ENCODE assay signal across 8 cellular contexts in the genomic region with DNA sequence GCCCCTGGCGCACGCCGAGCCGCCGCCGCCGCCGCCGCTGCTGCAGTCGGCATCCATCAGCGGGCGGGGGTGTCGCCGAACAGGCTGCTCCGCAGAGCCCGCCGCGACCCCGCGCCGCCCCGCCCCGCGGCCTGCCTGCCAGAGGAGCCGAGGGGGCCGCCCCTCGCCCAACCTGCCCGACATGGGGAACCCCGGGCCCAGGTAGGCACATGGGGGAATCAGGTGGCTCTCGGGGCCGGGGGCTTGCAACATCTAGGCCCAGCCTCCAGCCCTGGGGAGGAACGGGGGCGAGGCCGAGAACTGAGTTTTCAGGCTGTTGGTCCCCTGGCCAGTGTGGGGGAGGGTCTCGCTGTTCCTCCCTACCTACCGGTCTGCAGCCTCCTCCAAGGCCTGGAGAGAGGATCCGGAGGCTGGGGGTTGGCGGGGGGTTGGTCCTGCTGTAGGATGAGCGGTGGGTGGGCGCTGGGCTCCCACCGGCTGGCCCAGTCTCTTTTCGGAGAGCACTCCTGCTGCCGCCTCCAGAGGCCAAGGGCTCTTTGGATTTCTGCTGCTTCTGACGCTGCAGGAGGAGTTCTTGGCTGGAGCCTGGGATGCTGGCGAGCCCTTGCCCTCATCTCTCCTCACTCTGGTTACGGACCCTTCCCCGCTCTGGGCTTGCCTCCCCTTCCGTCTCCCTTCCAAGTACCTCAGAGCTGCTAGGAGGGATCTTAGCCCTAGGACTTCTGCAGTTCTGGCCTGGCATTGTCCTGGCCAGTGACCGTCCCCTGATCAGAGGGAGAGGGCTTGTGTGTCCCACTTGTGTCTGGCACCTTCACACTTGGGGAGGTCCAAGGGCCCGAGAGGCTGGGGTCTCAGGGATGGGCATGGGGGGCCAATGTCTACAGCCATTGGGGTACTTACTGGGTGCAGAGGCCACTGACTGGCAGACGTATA. TPM values are rescaled to one million over a fixed set of nuclear protein-coding genes. Genes with fewer than 3 reads are reported as not detected.
DNase-seq lines count a peak whose midpoint lies in the region; ATAC-seq and TF ChIP-seq lines count a peak whose summit lies in the region.

Gene EPB41L1, plus strand, starts transcription at position 45 of the 933 bp plus-strand sequence. CDS start 19,038 bp downstream, outside the sequence.

- H3K14ac ChIP-seq in IMR-90 (replicated peaks; ENCODE audit: low read depth, low read length) = peak within 1 kb of the TSS; percentile 72

- H3K4me1 Mint-ChIP-seq in central memory CD8-positive, alpha-beta T cell = no peaks in the 10 kb centered on the region

- WGBS in IMR-90 (ENCODE audit: extremely low coverage in 2 of 2, insufficient read length in 1 of 2), 2 experiments = 6% methylated on average over 21 of the region's 51 CpGs; no CpG with 5 or more reads in 1 of the 2 experiments
- 17 to 30% (median 19%) methylated on average over 18 to 51 of the region's 51 CpGs for WGBS in stomach, 5 donors

- H3K27ac Mint-ChIP-seq in central memory CD8-positive, alpha-beta T cell (ENCODE audit: low read depth) = no peak within 1 kb of the TSS

- peak within 1 kb of the TSS; percentile 44; the same call in 1 of the 2 replicates for H4K91ac ChIP-seq in IMR-90 (ENCODE audit: insufficient read depth, low read depth, low read length)

- H3K27ac ChIP-seq in IMR-90 (ENCODE audit: insufficient read depth, low read length) (peak within 1 kb of the TSS; percentile 38), left lung (peak within 1 kb of the TSS in 1 of 2 donors; percentile 69), stomach (peak within 1 kb of the TSS; percentile 62 to 81 (median 77))

- dilution Hi-C loops in IMR-90 (cut with HindIII; ENCODE audit: low sequenced_read_pairs, unreplicated experiment) = no loop called here

- TF ChIP-seq CTCF in BJ (IDR thresholded peaks at IDR 0.05; ENCODE audit: insufficient read depth, low read depth, low read length) (no peak), IMR-90 (conservative IDR thresholded peaks at IDR 0.05; ENCODE audit: low read depth, low read length) (no peak), left lung (IDR thresholded peaks at IDR 0.05) (no peak), stomach (IDR thresholded peaks at IDR 0.05) (no peak)

- TF ChIP-seq EP300 in stomach (IDR thresholded peaks at IDR 0.05) = no peak

- H3K4me1 ChIP-seq in IMR-90 (ENCODE audit: control insufficient read depth, insufficient read depth, low read length) (peaks cover 9% of the 10 kb centered on the region), left lung (peaks cover 7 to 20% of the 10 kb centered on the region in 2 donors), stomach (peaks cover 28 to 49% (median 44%) of the 10 kb centered on the region in 4 donors)

- H3K4me2 ChIP-seq in IMR-90 (ENCODE audit: low read depth, low read length) = peak within 1 kb of the TSS; percentile 95

- H3K36me3 Mint-ChIP-seq in central memory CD8-positive, alpha-beta T cell (ENCODE audit: insufficient read depth) = no peaks in the 10 kb centered on the region

- H3K27me3 ChIP-seq in BJ (ENCODE audit: control insufficient read depth, insufficient read depth, low read length) (no peaks in the 10 kb centered on the region), IMR-90 (ENCODE audit: control insufficient read depth, insufficient read depth, low read length) (0 out of 2 replicates have a peak, but pooled peaks cover 2% of the 10 kb centered on the region), left lung (peaks cover 0 to 30% of the 10 kb centered on the region in 2 donors), stomach (peaks cover 0 to 25% (median 0%) of the 10 kb centered on the region in 3 donors)

- H2BK5ac ChIP-seq in IMR-90 (ENCODE audit: low read depth, low read length, poor library complexity, severe bottlenecking) = peak within 1 kb of the TSS; percentile 28

- peak within 1 kb of the TSS; percentile 57 for H3K4me3 Mint-ChIP-seq in central memory CD8-positive, alpha-beta T cell

- peak within 1 kb of the TSS; percentile 68 for H3K4me3 ChIP-seq in BJ (ENCODE audit: low read depth, low read length)
- H3K4me3 ChIP-seq in IMR-90 (ENCODE audit: insufficient read depth, low read depth, low read length) = peak within 1 kb of the TSS; percentile 63
- H3K4me3 ChIP-seq in left lung = peak within 1 kb of the TSS; percentile 44 to 57
- H3K4me3 ChIP-seq in stomach = peak within 1 kb of the TSS; percentile 49 to 69 (median 65)

- H3K36me3 ChIP-seq in BJ (ENCODE audit: control insufficient read depth, insufficient read depth, low read length) = no peaks in the 10 kb centered on the region
- H3K36me3 ChIP-seq in IMR-90 (ENCODE audit: control insufficient read depth, insufficient read depth, low read length) = no peaks in the 10 kb centered on the region
- H3K36me3 ChIP-seq in left lung = no peaks in the 10 kb centered on the region
- no peaks in the 10 kb centered on the region for H3K36me3 ChIP-seq in stomach

- H2BK15ac ChIP-seq in IMR-90 (ENCODE audit: low read depth, low read length) = peak within 1 kb of the TSS; percentile 6; the same call in 1 of the 3 replicates

- DNase-seq in BJ (ENCODE audit: low read depth) (no peak), IMR-90 (no peak), left lung (peak in 1 of 2 donors; percentile 77), stomach (no peak), left lobe of liver (ENCODE audit: low spot score) (no peak), MV-4-11 (lab: John Stamatoyannopoulos, UW) (no peak), kidney tubule cell (ENCODE audit: low spot score) (no peak)
- no peak for DNase-seq in central memory CD8-positive, alpha-beta T cell (ENCODE audit: low spot score in 2 of 2)

- H3K9me3 Mint-ChIP-seq in central memory CD8-positive, alpha-beta T cell = no peaks in the 10 kb centered on the region

- in situ Hi-C loops in IMR-90 (cut with MboI; ENCODE audit: low sequenced_read_pairs) = loop anchor here (5.0 kb wide), 1 partner anchor 42 kb away; no protein-coding TSS in a partner anchor

- ATAC-seq in IMR-90 (ENCODE audit: low read depth) = peak; percentile 36
- no peak for ATAC-seq in central memory CD8-positive, alpha-beta T cell (replicated peaks; ENCODE audit: extremely low read depth, poor library complexity, severe bottlenecking)
- no peak for ATAC-seq in left lung
- no peak for ATAC-seq in left lobe of liver

- peak within 1 kb of the TSS; percentile 27 for H4K5ac ChIP-seq in IMR-90 (ENCODE audit: low read depth, low read length)

- peak within 1 kb of the TSS; percentile 63 to 67; a peak in 3 of 4 replicates for H4K8ac ChIP-seq in IMR-90 (ENCODE audit: low read depth in 2 of 2, low read length in 2 of 2)

- H3K9me1 ChIP-seq in IMR-90 (ENCODE audit: insufficient read depth, low read length) = peaks cover 7% of the 10 kb centered on the region

- H4K20me1 ChIP-seq in IMR-90 (ENCODE audit: insufficient read depth, low read length) = peaks cover 22% of the 10 kb centered on the region; the same call in 1 of the 2 replicates

- intact Hi-C loops in IMR-90 (cut with micrococcal nuclease) (no loop called here), left lung (cut with DNase I) (no loop called here), stomach (cut with DNase I; ENCODE audit: low total_unique reads) (no loop called here)

- peak within 1 kb of the TSS; percentile 30; the same call in 1 of the 2 replicates for H3K18ac ChIP-seq in IMR-90 (ENCODE audit: low read depth, low read length)

- H2BK20ac ChIP-seq in IMR-90 (ENCODE audit: low read depth, low read length) = no peak within 1 kb of the TSS

- H2BK120ac ChIP-seq in IMR-90 (ENCODE audit: low read depth, low read length) = peak within 1 kb of the TSS; percentile 47

- H3K79me1 ChIP-seq in IMR-90 (ENCODE audit: low read depth in 1 of 2, low read length in 2 of 2) = peaks cover 6 to 19% of the 10 kb centered on the region in 2 experiments; a peak in 3 of 4 replicates

- no peak within 1 kb of the TSS for H3K56ac ChIP-seq in IMR-90 (ENCODE audit: extremely low read depth, insufficient read depth, low read length)

- peak within 1 kb of the TSS; percentile 71 for H3K9ac ChIP-seq in IMR-90 (ENCODE audit: low read depth, low read length)

- peak within 1 kb of the TSS; percentile 92 for H2AK5ac ChIP-seq in IMR-90 (ENCODE audit: low read depth, low read length)

- H3K23ac ChIP-seq in IMR-90 (ENCODE audit: low read depth, low read length) = peak within 1 kb of the TSS; percentile 71; the same call in 1 of the 2 replicates

- no peaks in the 10 kb centered on the region for H3K9me3 ChIP-seq in IMR-90 (ENCODE audit: control insufficient read depth, insufficient read depth, low read length)
- no peaks in the 10 kb centered on the region for H3K9me3 ChIP-seq in left lung
- H3K9me3 ChIP-seq in stomach = no peaks in the 10 kb centered on the region

- peak within 1 kb of the TSS; percentile 63 for H3K4ac ChIP-seq in IMR-90 (ENCODE audit: low read depth, low read length)

- TF ChIP-seq POLR2A in IMR-90 (IDR thresholded peaks at IDR 0.05; ENCODE audit: low read depth, low read length) (no peak), stomach (IDR thresholded peaks at IDR 0.05) (no peak)

- BruUV-seq in IMR-90 (replicated peaks; lab: Mats Ljungman, UMichigan) = no TSS peak

- POLR2A ChIA-PET in BJ (lab: Charles Lee) = no interaction called here
- POLR2A ChIA-PET in IMR-90 (lab: Charles Lee; ENCODE audit: unreplicated experiment) = no interaction called here

- no peak for TF ChIP-seq RAD21 in IMR-90 (IDR thresholded peaks at IDR 0.05; ENCODE audit: low read length)

- H2AFZ ChIP-seq in IMR-90 (replicated peaks; ENCODE audit: low read length, poor library complexity) = peak within 1 kb of the TSS; percentile 90

- CTCF ChIA-PET in BJ (lab: Yijun Ruan, JAX) = interaction anchor here (1.0 to 5.1 kb wide), 12 partner anchors 9 to 284 kb away, joined by 3 to 84 read pairs (median 8); no protein-coding TSS in a partner anchor
- CTCF ChIA-PET in IMR-90 (lab: Yijun Ruan, JAX) = interaction anchor here (0.6 kb wide), 1 partner anchor 15 kb away, joined by 3 read pairs; no protein-coding TSS in a partner anchor

- H2AK9ac ChIP-seq in IMR-90 (replicated peaks; ENCODE audit: low read depth, low read length, poor library complexity) = peak within 1 kb of the TSS; percentile 84

- peaks cover 59% of the 10 kb centered on the region for H3K27me3 Mint-ChIP-seq in central memory CD8-positive, alpha-beta T cell

TF ChIP-seq in IMR-90, 13 proteins besides CTCF, POLR2A, EP300 and RAD21:
- peak; percentile 12; the same call in 1 of the 2 replicates for TF ChIP-seq CEBPB (IDR thresholded peaks at IDR 0.05; ENCODE audit: low read depth, low read length)
- no peak for TF ChIP-seq MAFK (IDR thresholded peaks at IDR 0.05; ENCODE audit: low read depth, low read length)
TF ChIP-seq in IMR-90: peak in this region for 1.

RNA-seq across cellular contexts. Expression of gene EPB41L1, which starts in this region (rescaled TPM):
- polyA plus RNA-seq in BJ (2011; rRNA removed) (12.4 and 20.2 TPM in 2 replicates), IMR-90 (2012; rRNA removed) (33.6 and 33.7 TPM in 2 replicates), stomach (10 to 100 TPM; 25.9 to 36.0 (median 29.5) TPM)
- polyA minus RNA-seq in BJ (2011; rRNA and poly(A)+ RNA removed) = 8.0 and 13.9 TPM in 2 replicates
- total RNA-seq in IMR-90 (2012; rRNA removed) (12.5 and 13.9 TPM in 2 replicates), left lung (10 to 100 TPM; 41.5 to 80.1 TPM), stomach (100 to 1,000 TPM in 2 of 5 donors, 10 to 100 TPM in 3; 40.2 to 271 (median 99.2) TPM), left lobe of liver (5.0 TPM)
- polyA plus RNA-seq in IMR-90 (2012; cell fraction: cytosol; rRNA removed) = 25.6 and 29.3 TPM in 2 replicates
- polyA plus RNA-seq in IMR-90 (2012; cell fraction: nucleus; rRNA removed; ENCODE audit: low replicate concordance) = 15.7 and 18.4 TPM in 2 replicates
